1 cellular context compared by ENCODE assay signal in the genomic region with DNA sequence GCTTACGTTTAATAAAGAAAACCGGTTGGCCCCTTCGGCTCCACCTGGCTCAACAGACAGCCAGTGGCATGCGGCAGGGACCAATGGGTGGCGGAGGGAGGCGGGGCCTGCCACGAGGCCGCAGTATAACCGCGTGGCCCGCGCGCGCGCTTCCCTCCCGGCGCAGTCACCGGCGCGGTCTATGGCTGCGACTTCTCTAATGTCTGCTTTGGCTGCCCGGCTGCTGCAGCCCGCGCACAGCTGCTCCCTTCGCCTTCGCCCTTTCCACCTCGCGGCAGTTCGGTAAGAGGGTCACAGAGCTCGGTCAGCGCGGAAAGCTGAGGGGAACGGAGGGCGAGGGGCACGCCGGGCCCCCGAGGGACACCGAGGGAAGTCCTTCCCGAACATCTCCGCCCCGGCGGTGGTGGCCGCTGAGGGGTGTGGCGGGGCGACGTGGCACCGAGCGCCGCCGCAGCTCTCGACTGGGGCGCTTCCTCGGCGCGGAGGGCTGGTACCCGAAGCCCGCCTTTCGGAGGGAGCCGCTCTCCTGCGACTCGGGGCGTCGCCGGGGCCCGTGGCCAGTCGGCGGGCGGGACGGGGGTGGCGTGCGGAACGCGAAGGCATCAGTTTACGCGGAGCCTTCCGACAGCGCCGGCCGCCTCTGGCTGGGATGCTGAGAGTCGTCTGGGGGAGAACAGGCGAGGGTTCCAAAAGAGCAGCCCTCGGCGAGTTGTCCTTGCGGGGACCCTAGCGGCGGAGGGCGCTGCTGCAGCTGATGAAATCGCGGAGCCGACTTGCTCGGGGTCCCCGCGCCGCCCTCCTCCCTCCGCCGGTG.
TF ChIP-seq lines count a peak whose summit lies in the region.

A gene (plus strand): TSS at position 155 of the 814 bp plus-strand sequence. CDS start 27 bp downstream, at position 182.

TF ChIP-seq in HepG2, 621 proteins besides CTCF, POLR2A, EP300 and RAD21 (continued from another document and continues in another):
- peak; percentile 77 for TF ChIP-seq ZNF552 (CRISPR knock-in tag; IDR thresholded peaks at IDR 0.05; ENCODE audit: borderline replicate concordance)
- peak; percentile 82 for TF ChIP-seq ZFY (CRISPR knock-in tag; IDR thresholded peaks at IDR 0.05)
- TF ChIP-seq, protein P1, sequence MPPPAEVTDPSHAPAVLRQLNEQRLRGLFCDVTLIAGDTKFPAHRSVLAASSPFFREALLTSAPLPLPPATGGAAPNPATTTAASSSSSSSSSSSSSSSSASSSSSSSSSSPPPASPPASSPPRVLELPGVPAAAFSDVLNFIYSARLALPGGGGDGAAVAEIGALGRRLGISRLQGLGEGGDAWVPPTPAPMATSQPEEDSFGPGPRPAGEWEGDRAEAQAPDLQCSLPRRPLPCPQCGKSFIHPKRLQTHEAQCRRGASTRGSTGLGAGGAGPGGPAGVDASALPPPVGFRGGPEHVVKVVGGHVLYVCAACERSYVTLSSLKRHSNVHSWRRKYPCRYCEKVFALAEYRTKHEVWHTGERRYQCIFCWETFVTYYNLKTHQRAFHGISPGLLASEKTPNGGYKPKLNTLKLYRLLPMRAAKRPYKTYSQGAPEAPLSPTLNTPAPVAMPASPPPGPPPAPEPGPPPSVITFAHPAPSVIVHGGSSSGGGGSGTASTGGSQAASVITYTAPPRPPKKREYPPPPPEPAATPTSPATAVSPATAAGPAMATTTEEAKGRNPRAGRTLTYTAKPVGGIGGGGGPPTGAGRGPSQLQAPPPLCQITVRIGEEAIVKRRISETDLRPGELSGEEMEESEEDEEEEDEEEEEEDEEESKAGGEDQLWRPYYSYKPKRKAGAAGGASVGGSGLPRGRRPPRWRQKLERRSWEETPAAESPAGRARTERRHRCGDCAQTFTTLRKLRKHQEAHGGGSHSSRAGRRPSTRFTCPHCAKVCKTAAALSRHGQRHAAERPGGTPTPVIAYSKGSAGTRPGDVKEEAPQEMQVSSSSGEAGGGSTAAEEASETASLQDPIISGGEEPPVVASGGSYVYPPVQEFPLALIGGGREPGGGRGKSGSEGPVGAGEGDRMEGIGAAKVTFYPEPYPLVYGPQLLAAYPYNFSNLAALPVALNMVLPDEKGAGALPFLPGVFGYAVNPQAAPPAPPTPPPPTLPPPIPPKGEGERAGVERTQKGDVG (CRISPR knock-in tag; IDR thresholded peaks at IDR 0.05; ENCODE audit: borderline replicate concordance), result 0 out of 2 replicates have a peak, but pooled peaks have one; percentile 43
- no peak for TF ChIP-seq SRSF1 (optimal IDR thresholded peaks at IDR 0.05; ENCODE audit: low read depth, low read length)
- TF ChIP-seq, protein P2, sequence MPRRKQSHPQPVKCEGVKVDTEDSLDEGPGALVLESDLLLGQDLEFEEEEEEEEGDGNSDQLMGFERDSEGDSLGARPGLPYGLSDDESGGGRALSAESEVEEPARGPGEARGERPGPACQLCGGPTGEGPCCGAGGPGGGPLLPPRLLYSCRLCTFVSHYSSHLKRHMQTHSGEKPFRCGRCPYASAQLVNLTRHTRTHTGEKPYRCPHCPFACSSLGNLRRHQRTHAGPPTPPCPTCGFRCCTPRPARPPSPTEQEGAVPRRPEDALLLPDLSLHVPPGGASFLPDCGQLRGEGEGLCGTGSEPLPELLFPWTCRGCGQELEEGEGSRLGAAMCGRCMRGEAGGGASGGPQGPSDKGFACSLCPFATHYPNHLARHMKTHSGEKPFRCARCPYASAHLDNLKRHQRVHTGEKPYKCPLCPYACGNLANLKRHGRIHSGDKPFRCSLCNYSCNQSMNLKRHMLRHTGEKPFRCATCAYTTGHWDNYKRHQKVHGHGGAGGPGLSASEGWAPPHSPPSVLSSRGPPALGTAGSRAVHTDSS (CRISPR knock-in tag; conservative IDR thresholded peaks at IDR 0.05), result no peak
- TF ChIP-seq PHF5A (CRISPR knock-in tag; IDR thresholded peaks at IDR 0.05; ENCODE audit: low read depth, unreplicated experiment), result no peak
- TF ChIP-seq ZNF354B (CRISPR knock-in tag; IDR thresholded peaks at IDR 0.05), result no peak; the same call in 1 of the 2 replicates
- TF ChIP-seq, protein P3, sequence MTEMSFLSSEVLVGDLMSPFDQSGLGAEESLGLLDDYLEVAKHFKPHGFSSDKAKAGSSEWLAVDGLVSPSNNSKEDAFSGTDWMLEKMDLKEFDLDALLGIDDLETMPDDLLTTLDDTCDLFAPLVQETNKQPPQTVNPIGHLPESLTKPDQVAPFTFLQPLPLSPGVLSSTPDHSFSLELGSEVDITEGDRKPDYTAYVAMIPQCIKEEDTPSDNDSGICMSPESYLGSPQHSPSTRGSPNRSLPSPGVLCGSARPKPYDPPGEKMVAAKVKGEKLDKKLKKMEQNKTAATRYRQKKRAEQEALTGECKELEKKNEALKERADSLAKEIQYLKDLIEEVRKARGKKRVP (CRISPR knock-in tag; IDR thresholded peaks at IDR 0.05), result peak; percentile 100
- peak; percentile 59 for TF ChIP-seq SP5 (CRISPR knock-in tag; IDR thresholded peaks at IDR 0.05; ENCODE audit: borderline replicate concordance, low read depth)
- peak; percentile 57; the same call in 1 of the 2 replicates for TF ChIP-seq RXRB (CRISPR knock-in tag; IDR thresholded peaks at IDR 0.05; ENCODE audit: borderline replicate concordance)
- TF ChIP-seq, protein P4, sequence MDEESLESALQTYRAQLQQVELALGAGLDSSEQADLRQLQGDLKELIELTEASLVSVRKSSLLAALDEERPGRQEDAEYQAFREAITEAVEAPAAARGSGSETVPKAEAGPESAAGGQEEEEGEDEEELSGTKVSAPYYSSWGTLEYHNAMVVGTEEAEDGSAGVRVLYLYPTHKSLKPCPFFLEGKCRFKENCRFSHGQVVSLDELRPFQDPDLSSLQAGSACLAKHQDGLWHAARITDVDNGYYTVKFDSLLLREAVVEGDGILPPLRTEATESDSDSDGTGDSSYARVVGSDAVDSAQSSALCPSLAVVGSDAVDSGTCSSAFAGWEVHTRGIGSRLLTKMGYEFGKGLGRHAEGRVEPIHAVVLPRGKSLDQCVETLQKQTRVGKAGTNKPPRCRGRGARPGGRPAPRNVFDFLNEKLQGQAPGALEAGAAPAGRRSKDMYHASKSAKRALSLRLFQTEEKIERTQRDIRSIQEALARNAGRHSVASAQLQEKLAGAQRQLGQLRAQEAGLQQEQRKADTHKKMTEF (CRISPR knock-in tag; IDR thresholded peaks at IDR 0.05), result peak; percentile 89
- no peak for TF ChIP-seq ATM (IDR thresholded peaks at IDR 0.05; ENCODE audit: borderline replicate concordance)
- TF ChIP-seq, protein P5, sequence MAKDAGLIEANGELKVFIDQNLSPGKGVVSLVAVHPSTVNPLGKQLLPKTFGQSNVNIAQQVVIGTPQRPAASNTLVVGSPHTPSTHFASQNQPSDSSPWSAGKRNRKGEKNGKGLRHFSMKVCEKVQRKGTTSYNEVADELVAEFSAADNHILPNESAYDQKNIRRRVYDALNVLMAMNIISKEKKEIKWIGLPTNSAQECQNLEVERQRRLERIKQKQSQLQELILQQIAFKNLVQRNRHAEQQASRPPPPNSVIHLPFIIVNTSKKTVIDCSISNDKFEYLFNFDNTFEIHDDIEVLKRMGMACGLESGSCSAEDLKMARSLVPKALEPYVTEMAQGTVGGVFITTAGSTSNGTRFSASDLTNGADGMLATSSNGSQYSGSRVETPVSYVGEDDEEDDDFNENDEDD (CRISPR knock-in tag; IDR thresholded peaks at IDR 0.05; ENCODE audit: borderline replicate concordance), result peak; percentile 98
- TF ChIP-seq SMARCC2 (IDR thresholded peaks at IDR 0.05), result no peak
- peak; percentile 57; the same call in 1 of the 2 replicates for TF ChIP-seq ZBTB7A (CRISPR knock-in tag; IDR thresholded peaks at IDR 0.05)
- TF ChIP-seq, protein P6, sequence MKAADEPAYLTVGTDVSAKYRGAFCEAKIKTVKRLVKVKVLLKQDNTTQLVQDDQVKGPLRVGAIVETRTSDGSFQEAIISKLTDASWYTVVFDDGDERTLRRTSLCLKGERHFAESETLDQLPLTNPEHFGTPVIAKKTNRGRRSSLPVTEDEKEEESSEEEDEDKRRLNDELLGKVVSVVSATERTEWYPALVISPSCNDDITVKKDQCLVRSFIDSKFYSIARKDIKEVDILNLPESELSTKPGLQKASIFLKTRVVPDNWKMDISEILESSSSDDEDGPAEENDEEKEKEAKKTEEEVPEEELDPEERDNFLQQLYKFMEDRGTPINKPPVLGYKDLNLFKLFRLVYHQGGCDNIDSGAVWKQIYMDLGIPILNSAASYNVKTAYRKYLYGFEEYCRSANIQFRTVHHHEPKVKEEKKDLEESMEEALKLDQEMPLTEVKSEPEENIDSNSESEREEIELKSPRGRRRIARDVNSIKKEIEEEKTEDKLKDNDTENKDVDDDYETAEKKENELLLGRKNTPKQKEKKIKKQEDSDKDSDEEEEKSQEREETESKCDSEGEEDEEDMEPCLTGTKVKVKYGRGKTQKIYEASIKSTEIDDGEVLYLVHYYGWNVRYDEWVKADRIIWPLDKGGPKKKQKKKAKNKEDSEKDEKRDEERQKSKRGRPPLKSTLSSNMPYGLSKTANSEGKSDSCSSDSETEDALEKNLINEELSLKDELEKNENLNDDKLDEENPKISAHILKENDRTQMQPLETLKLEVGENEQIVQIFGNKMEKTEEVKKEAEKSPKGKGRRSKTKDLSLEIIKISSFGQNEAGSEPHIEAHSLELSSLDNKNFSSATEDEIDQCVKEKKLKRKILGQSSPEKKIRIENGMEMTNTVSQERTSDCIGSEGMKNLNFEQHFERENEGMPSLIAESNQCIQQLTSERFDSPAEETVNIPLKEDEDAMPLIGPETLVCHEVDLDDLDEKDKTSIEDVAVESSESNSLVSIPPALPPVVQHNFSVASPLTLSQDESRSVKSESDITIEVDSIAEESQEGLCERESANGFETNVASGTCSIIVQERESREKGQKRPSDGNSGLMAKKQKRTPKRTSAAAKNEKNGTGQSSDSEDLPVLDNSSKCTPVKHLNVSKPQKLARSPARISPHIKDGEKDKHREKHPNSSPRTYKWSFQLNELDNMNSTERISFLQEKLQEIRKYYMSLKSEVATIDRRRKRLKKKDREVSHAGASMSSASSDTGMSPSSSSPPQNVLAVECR (CRISPR knock-in tag; IDR thresholded peaks at IDR 0.05; ENCODE audit: borderline replicate concordance), result peak; percentile 93
- peak; percentile 41; the same call in 1 of the 2 replicates for TF ChIP-seq HDAC2 (CRISPR knock-in tag; IDR thresholded peaks at IDR 0.05)
- 0 out of 2 replicates have a peak, but pooled peaks have one; percentile 35 for TF ChIP-seq JUND (CRISPR knock-in tag; IDR thresholded peaks at IDR 0.05)
- TF ChIP-seq FOXK2 (IDR thresholded peaks at IDR 0.05), result no peak
- TF ChIP-seq FOXJ3 (CRISPR knock-in tag; IDR thresholded peaks at IDR 0.05; ENCODE audit: borderline replicate concordance), result 0 out of 2 replicates have a peak, but pooled peaks have one; percentile 34
- no peak for TF ChIP-seq ZNF329 (CRISPR knock-in tag; IDR thresholded peaks at IDR 0.05; ENCODE audit: low read depth)
- TF ChIP-seq POLR2G (IDR thresholded peaks at IDR 0.05; ENCODE audit: low read depth, low read length), result peak; percentile 100
- no peak for TF ChIP-seq SCMH1 (CRISPR knock-in tag; IDR thresholded peaks at IDR 0.05; ENCODE audit: borderline replicate concordance)
- no peak for TF ChIP-seq ZNF24 (IDR thresholded peaks at IDR 0.05)
- TF ChIP-seq, protein P7, sequence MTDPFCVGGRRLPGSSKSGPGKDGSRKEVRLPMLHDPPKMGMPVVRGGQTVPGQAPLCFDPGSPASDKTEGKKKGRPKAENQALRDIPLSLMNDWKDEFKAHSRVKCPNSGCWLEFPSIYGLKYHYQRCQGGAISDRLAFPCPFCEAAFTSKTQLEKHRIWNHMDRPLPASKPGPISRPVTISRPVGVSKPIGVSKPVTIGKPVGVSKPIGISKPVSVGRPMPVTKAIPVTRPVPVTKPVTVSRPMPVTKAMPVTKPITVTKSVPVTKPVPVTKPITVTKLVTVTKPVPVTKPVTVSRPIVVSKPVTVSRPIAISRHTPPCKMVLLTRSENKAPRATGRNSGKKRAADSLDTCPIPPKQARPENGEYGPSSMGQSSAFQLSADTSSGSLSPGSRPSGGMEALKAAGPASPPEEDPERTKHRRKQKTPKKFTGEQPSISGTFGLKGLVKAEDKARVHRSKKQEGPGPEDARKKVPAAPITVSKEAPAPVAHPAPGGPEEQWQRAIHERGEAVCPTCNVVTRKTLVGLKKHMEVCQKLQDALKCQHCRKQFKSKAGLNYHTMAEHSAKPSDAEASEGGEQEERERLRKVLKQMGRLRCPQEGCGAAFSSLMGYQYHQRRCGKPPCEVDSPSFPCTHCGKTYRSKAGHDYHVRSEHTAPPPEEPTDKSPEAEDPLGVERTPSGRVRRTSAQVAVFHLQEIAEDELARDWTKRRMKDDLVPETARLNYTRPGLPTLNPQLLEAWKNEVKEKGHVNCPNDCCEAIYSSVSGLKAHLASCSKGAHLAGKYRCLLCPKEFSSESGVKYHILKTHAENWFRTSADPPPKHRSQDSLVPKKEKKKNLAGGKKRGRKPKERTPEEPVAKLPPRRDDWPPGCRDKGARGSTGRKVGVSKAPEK (CRISPR knock-in tag; IDR thresholded peaks at IDR 0.05; ENCODE audit: borderline replicate concordance), result no peak
- TF ChIP-seq, protein P8, sequence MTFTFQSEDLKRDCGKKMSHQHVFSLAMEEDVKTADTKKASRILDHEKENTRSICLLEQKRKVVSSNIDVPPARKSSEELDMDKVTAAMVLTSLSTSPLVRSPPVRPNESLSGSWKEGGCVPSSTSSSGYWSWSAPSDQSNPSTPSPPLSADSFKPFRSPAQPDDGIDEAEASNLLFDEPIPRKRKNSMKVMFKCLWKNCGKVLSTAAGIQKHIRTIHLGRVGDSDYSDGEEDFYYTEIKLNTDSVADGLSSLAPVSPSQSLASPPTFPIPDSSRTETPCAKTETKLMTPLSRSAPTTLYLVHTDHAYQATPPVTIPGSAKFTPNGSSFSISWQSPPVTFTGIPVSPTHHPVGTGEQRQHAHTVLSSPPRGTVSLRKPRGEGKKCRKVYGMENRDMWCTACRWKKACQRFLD (CRISPR knock-in tag; IDR thresholded peaks at IDR 0.05; ENCODE audit: borderline replicate concordance), result peak; percentile 95
- TF ChIP-seq, protein P9, sequence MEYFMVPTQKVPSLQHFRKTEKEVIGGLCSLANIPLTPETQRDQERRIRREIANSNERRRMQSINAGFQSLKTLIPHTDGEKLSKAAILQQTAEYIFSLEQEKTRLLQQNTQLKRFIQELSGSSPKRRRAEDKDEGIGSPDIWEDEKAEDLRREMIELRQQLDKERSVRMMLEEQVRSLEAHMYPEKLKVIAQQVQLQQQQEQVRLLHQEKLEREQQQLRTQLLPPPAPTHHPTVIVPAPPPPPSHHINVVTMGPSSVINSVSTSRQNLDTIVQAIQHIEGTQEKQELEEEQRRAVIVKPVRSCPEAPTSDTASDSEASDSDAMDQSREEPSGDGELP (IDR thresholded peaks at IDR 0.05; ENCODE audit: borderline replicate concordance, low read depth), result peak; percentile 79; the same call in 1 of the 2 replicates
- TF ChIP-seq HOXD1 (CRISPR knock-in tag; IDR thresholded peaks at IDR 0.05), result peak; percentile 82; the same call in 1 of the 2 replicates
- TF ChIP-seq, protein P10, sequence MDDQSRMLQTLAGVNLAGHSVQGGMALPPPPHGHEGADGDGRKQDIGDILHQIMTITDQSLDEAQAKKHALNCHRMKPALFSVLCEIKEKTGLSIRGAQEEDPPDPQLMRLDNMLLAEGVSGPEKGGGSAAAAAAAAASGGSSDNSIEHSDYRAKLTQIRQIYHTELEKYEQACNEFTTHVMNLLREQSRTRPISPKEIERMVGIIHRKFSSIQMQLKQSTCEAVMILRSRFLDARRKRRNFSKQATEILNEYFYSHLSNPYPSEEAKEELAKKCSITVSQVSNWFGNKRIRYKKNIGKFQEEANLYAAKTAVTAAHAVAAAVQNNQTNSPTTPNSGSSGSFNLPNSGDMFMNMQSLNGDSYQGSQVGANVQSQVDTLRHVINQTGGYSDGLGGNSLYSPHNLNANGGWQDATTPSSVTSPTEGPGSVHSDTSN (CRISPR knock-in tag; IDR thresholded peaks at IDR 0.05; ENCODE audit: borderline replicate concordance), result peak; percentile 79; the same call in 1 of the 2 replicates
- TF ChIP-seq NCOA1 (CRISPR knock-in tag; IDR thresholded peaks at IDR 0.05), result peak; percentile 95
